ENCODE assay signal across 1 cellular context in genomic region chr19:47106819-47107200, GRCh38.
A peak's percentile ranks its signal among the peaks of the same experiment; 100 is the strongest.
TF ChIP-seq lines count a peak whose summit lies in the region.

No MANE protein-coding gene starts in this region.

TF ChIP-seq in K562, 482 proteins besides CTCF, POLR2A, EP300 and RAD21 (continues in another document):
- TF ChIP-seq, protein P1, sequence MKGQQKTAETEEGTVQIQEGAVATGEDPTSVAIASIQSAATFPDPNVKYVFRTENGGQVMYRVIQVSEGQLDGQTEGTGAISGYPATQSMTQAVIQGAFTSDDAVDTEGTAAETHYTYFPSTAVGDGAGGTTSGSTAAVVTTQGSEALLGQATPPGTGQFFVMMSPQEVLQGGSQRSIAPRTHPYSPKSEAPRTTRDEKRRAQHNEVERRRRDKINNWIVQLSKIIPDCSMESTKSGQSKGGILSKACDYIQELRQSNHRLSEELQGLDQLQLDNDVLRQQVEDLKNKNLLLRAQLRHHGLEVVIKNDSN (CRISPR knock-in tag; IDR thresholded peaks at IDR 0.05): no peak
- TF ChIP-seq ASH1L (IDR thresholded peaks at IDR 0.05; ENCODE audit: borderline replicate concordance, low read depth, partially characterized antibody): no peak
- TF ChIP-seq ZNF707 (CRISPR knock-in tag; conservative IDR thresholded peaks at IDR 0.05): no peak
- no peak for TF ChIP-seq RBM34 (IDR thresholded peaks at IDR 0.05; ENCODE audit: borderline replicate concordance, insufficient read depth, low read length)
- TF ChIP-seq ZNF140 (CRISPR knock-in tag; IDR thresholded peaks at IDR 0.05): no peak
- TF ChIP-seq, protein P2, sequence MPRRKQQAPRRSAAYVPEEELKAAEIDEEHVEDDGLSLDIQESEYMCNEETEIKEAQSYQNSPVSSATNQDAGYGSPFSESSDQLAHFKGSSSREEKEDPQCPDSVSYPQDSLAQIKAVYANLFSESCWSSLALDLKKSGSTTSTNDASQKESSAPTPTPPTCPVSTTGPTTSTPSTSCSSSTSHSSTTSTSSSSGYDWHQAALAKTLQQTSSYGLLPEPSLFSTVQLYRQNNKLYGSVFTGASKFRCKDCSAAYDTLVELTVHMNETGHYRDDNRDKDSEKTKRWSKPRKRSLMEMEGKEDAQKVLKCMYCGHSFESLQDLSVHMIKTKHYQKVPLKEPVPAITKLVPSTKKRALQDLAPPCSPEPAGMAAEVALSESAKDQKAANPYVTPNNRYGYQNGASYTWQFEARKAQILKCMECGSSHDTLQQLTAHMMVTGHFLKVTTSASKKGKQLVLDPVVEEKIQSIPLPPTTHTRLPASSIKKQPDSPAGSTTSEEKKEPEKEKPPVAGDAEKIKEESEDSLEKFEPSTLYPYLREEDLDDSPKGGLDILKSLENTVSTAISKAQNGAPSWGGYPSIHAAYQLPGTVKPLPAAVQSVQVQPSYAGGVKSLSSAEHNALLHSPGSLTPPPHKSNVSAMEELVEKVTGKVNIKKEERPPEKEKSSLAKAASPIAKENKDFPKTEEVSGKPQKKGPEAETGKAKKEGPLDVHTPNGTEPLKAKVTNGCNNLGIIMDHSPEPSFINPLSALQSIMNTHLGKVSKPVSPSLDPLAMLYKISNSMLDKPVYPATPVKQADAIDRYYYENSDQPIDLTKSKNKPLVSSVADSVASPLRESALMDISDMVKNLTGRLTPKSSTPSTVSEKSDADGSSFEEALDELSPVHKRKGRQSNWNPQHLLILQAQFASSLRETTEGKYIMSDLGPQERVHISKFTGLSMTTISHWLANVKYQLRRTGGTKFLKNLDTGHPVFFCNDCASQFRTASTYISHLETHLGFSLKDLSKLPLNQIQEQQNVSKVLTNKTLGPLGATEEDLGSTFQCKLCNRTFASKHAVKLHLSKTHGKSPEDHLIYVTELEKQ (CRISPR knock-in tag; IDR thresholded peaks at IDR 0.05): no peak
- peak; percentile 61; the same call in 1 of the 2 replicates for TF ChIP-seq ZNF584 (CRISPR knock-in tag; IDR thresholded peaks at IDR 0.05; ENCODE audit: low read depth)
- TF ChIP-seq YY1 (IDR thresholded peaks at IDR 0.05; ENCODE audit: borderline replicate concordance in 1 of 3, control insufficient read depth in 1 of 3, extremely low read depth in 1 of 3, insufficient read depth in 3 of 3, insufficient read length in 1 of 3, insufficient replicate concordance in 2 of 3, low read depth in 1 of 3, low read length in 2 of 3): peak in 1 of 3 experiments; percentile 33
- no peak for TF ChIP-seq MTF1 (CRISPR knock-in tag; IDR thresholded peaks at IDR 0.05; ENCODE audit: borderline replicate concordance)
- TF ChIP-seq FOXO4 (CRISPR knock-in tag; IDR thresholded peaks at IDR 0.05): no peak
- TF ChIP-seq, protein P3, sequence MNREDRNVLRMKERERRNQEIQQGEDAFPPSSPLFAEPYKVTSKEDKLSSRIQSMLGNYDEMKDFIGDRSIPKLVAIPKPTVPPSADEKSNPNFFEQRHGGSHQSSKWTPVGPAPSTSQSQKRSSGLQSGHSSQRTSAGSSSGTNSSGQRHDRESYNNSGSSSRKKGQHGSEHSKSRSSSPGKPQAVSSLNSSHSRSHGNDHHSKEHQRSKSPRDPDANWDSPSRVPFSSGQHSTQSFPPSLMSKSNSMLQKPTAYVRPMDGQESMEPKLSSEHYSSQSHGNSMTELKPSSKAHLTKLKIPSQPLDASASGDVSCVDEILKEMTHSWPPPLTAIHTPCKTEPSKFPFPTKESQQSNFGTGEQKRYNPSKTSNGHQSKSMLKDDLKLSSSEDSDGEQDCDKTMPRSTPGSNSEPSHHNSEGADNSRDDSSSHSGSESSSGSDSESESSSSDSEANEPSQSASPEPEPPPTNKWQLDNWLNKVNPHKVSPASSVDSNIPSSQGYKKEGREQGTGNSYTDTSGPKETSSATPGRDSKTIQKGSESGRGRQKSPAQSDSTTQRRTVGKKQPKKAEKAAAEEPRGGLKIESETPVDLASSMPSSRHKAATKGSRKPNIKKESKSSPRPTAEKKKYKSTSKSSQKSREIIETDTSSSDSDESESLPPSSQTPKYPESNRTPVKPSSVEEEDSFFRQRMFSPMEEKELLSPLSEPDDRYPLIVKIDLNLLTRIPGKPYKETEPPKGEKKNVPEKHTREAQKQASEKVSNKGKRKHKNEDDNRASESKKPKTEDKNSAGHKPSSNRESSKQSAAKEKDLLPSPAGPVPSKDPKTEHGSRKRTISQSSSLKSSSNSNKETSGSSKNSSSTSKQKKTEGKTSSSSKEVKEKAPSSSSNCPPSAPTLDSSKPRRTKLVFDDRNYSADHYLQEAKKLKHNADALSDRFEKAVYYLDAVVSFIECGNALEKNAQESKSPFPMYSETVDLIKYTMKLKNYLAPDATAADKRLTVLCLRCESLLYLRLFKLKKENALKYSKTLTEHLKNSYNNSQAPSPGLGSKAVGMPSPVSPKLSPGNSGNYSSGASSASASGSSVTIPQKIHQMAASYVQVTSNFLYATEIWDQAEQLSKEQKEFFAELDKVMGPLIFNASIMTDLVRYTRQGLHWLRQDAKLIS (CRISPR knock-in tag; IDR thresholded peaks at IDR 0.05): no peak
- no peak for TF ChIP-seq MAX (CRISPR knock-in tag; IDR thresholded peaks at IDR 0.05)
- no peak for TF ChIP-seq MTA1 (IDR thresholded peaks at IDR 0.05; ENCODE audit: borderline replicate concordance)
- TF ChIP-seq NFIX (CRISPR knock-in tag; IDR thresholded peaks at IDR 0.05; ENCODE audit: low read depth): no peak
- TF ChIP-seq LEF1 (IDR thresholded peaks at IDR 0.05): 0 out of 2 replicates have a peak, but pooled peaks have one; percentile 23
- TF ChIP-seq CHCHD3 (CRISPR knock-in tag; IDR thresholded peaks at IDR 0.05): no peak
- no peak for TF ChIP-seq GATA2 (CRISPR knock-in tag; IDR thresholded peaks at IDR 0.05)
- TF ChIP-seq SUPT5H (IDR thresholded peaks at IDR 0.05): no peak
- no peak for TF ChIP-seq MBD2 (IDR thresholded peaks at IDR 0.05; ENCODE audit: borderline replicate concordance, low read depth)
- no peak for TF ChIP-seq SNRNP70 (optimal IDR thresholded peaks at IDR 0.05; ENCODE audit: low read depth, low read length)
- TF ChIP-seq ZBTB49 (CRISPR knock-in tag; IDR thresholded peaks at IDR 0.05; ENCODE audit: borderline replicate concordance): no peak
- TF ChIP-seq JUNB (CRISPR knock-in tag; conservative IDR thresholded peaks at IDR 0.05): no peak
- TF ChIP-seq ARID2 (IDR thresholded peaks at IDR 0.05): no peak
- no peak for TF ChIP-seq ZNF263 (CRISPR knock-in tag; IDR thresholded peaks at IDR 0.05; ENCODE audit: borderline replicate concordance)
- TF ChIP-seq ZNF592 (IDR thresholded peaks at IDR 0.05): peak; percentile 48
- no peak for TF ChIP-seq FOS (IDR thresholded peaks at IDR 0.05; ENCODE audit: extremely low read depth, insufficient read length)
- TF ChIP-seq ERF (CRISPR knock-in tag; IDR thresholded peaks at IDR 0.05): 0 out of 2 replicates have a peak, but pooled peaks have one; percentile 12
- TF ChIP-seq HMG20A (CRISPR knock-in tag; conservative IDR thresholded peaks at IDR 0.05): no peak
- no peak for TF ChIP-seq SMAD3 (CRISPR knock-in tag; conservative IDR thresholded peaks at IDR 0.05)
- peak; percentile 62 for TF ChIP-seq ZNF316 (IDR thresholded peaks at IDR 0.05)
- no peak for TF ChIP-seq NCOA4 (IDR thresholded peaks at IDR 0.05; ENCODE audit: partially characterized antibody)
- peak; percentile 50; the same call in 1 of the 2 replicates for TF ChIP-seq C11orf30 (IDR thresholded peaks at IDR 0.05; ENCODE audit: low read depth)
- TF ChIP-seq ZNF23 (CRISPR knock-in tag; IDR thresholded peaks at IDR 0.05): no peak
- TF ChIP-seq ZC3H4 (CRISPR knock-in tag; IDR thresholded peaks at IDR 0.05; ENCODE audit: borderline replicate concordance): no peak
- no peak for TF ChIP-seq ZNF24 (IDR thresholded peaks at IDR 0.05)
- no peak for TF ChIP-seq NCOR1 (IDR thresholded peaks at IDR 0.05)
- no peak for TF ChIP-seq ZNF785 (CRISPR knock-in tag; IDR thresholded peaks at IDR 0.05)
- TF ChIP-seq ZNF174 (CRISPR knock-in tag; IDR thresholded peaks at IDR 0.05): no peak
- no peak for TF ChIP-seq FOXK1 (CRISPR knock-in tag; IDR thresholded peaks at IDR 0.05; ENCODE audit: borderline replicate concordance)
- TF ChIP-seq POLR2AphosphoS5 (IDR thresholded peaks at IDR 0.05; ENCODE audit: control insufficient read depth, insufficient read depth, low read depth, low read length): no peak
- TF ChIP-seq, protein P4, sequence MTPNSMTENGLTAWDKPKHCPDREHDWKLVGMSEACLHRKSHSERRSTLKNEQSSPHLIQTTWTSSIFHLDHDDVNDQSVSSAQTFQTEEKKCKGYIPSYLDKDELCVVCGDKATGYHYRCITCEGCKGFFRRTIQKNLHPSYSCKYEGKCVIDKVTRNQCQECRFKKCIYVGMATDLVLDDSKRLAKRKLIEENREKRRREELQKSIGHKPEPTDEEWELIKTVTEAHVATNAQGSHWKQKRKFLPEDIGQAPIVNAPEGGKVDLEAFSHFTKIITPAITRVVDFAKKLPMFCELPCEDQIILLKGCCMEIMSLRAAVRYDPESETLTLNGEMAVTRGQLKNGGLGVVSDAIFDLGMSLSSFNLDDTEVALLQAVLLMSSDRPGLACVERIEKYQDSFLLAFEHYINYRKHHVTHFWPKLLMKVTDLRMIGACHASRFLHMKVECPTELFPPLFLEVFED (CRISPR knock-in tag; conservative IDR thresholded peaks at IDR 0.05): no peak
- no peak for TF ChIP-seq BCL6 (CRISPR knock-in tag; IDR thresholded peaks at IDR 0.05)
- TF ChIP-seq HNRNPL (IDR thresholded peaks at IDR 0.05; ENCODE audit: low read depth, low read length): no peak
- TF ChIP-seq ZFP36 (IDR thresholded peaks at IDR 0.05; ENCODE audit: low read depth, low read length, partially characterized antibody): no peak
- no peak for TF ChIP-seq DNMT1 (IDR thresholded peaks at IDR 0.05)
- TF ChIP-seq MAFK (IDR thresholded peaks at IDR 0.05; ENCODE audit: low read length): 0 out of 2 replicates have a peak, but pooled peaks have one; percentile 2
